ENCODE assay signal across 29 cellular contexts in the genomic region with DNA sequence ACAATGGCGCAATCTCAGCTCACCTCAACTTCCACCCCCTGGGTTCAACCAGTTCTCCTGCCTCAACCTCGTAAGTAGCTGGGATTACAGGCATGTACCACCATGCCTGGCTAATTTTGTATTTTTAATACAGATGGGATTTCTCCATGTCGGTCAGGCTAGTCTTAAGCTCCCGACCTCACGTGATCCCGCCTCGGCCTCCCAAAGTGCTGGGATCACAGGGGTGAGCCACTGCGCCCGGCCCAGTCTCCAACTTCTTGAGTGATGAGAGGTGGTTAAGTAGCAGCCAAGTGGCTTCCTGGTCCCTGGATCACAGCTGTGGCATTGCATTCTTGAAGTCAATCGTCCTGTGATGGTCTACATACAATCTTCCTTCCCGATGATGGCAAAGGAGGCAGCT.
"Had no signal": no experiment of that assay in that cellular context is flagged by ENCODE, and none has a peak within 500 bp of the region (broad histone marks: within the 10 kb centered on the region; RNA-seq: fewer than 3 reads in every experiment).

No MANE protein-coding gene starts in this region.

- H3K27ac Mint-ChIP-seq: activated B cell treated with CpG ODN at 0.5 μM for 24 hours; activated CD4-positive, alpha-beta memory T cell treated with anti-CD3 and anti-CD28 coated beads, Interleukin-2, amount 10 ng/mL, durations not matched to agents 7 days and 5 days; activated CD4-positive, alpha-beta T cell treated with anti-CD3 and anti-CD28 coated beads, Interleukin-2, amount 10 ng/mL, durations not matched to agents 7 days and 5 days; activated CD8-positive, alpha-beta memory T cell treated with anti-CD3 and anti-CD28 coated beads, Interleukin-2, amount 10 ng/mL, durations not matched to agents 7 days and 5 days; activated CD8-positive, alpha-beta T cell treated with anti-CD3 and anti-CD28 coated beads, Interleukin-2, amount 10 ng/mL, durations not matched to agents 7 days and 5 days; activated naive CD4-positive, alpha-beta T cell treated with anti-CD3 and anti-CD28 coated beads, Interleukin-2, amount 50 U/mL, for 72 hours; activated naive CD8-positive, alpha-beta T cell treated with anti-CD3 and anti-CD28 coated beads for 36 hours; activated T-cell treated with anti-CD3 and anti-CD28 coated beads, Interleukin-2, amount 50 U/mL, for 24 hours; activated T-helper 2 cell treated with anti-CD3 and anti-CD28 coated beads, Interferon-gamma antibody, Interleukin-2, Interleukin-4, amounts not matched to agents 10 μg/mL and 5 μg/mL and 100 μg/mL, durations not matched to agents 14 hours and 24 hours and 36 hours; T-helper 1 cell treated with Interleukin-12 subunit alpha and Interleukin-12 subunit beta and Interleukin-4 antibody, amounts not matched to agents 30 μg/mL and 1 μg/mL, for 36 hours; T-helper 2 cell treated with Interferon-gamma antibody and Interleukin-4, amounts not matched to agents 5 μg/mL and 100 μg/mL, for 36 hours had no signal

- H3K4me3 ChIP-seq: adrenal gland, cardiac muscle cell had no signal

- H3K36me3 ChIP-seq: adrenal gland, cardiac muscle cell had no signal

- H3K9me3 Mint-ChIP-seq: activated B cell treated with CpG ODN at 0.5 μM for 24 hours; activated CD4-positive, alpha-beta memory T cell treated with anti-CD3 and anti-CD28 coated beads, Interleukin-2, amount 10 ng/mL, durations not matched to agents 7 days and 5 days; activated CD4-positive, alpha-beta T cell treated with anti-CD3 and anti-CD28 coated beads, Interleukin-2, amount 10 ng/mL, durations not matched to agents 7 days and 5 days; activated naive CD4-positive, alpha-beta T cell treated with anti-CD3 and anti-CD28 coated beads, Interleukin-2, amount 50 U/mL, for 72 hours; activated naive CD8-positive, alpha-beta T cell treated with anti-CD3 and anti-CD28 coated beads for 36 hours; activated T-cell treated with anti-CD3 and anti-CD28 coated beads, Interleukin-2, amount 50 U/mL, for 24 hours; activated T-helper 2 cell treated with anti-CD3 and anti-CD28 coated beads, Interferon-gamma antibody, Interleukin-2, Interleukin-4, amounts not matched to agents 10 μg/mL and 5 μg/mL and 100 μg/mL, durations not matched to agents 14 hours and 24 hours and 36 hours; central memory CD8-positive, alpha-beta T cell; T-helper 1 cell treated with Interleukin-12 subunit alpha and Interleukin-12 subunit beta and Interleukin-4 antibody, amounts not matched to agents 30 μg/mL and 1 μg/mL, for 36 hours; T-helper 2 cell treated with Interferon-gamma antibody and Interleukin-4, amounts not matched to agents 5 μg/mL and 100 μg/mL, for 36 hours had no signal

- H3K27me3 Mint-ChIP-seq: activated B cell treated with CpG ODN at 0.5 μM for 24 hours; activated CD4-positive, alpha-beta memory T cell treated with anti-CD3 and anti-CD28 coated beads, Interleukin-2, amount 10 ng/mL, durations not matched to agents 7 days and 5 days; activated CD4-positive, alpha-beta T cell treated with anti-CD3 and anti-CD28 coated beads, Interleukin-2, amount 10 ng/mL, durations not matched to agents 7 days and 5 days; activated naive CD8-positive, alpha-beta T cell treated with anti-CD3 and anti-CD28 coated beads for 36 hours; activated T-cell treated with anti-CD3 and anti-CD28 coated beads, Interleukin-2, amount 50 U/mL, for 24 hours had no signal

- ATAC-seq: activated CD8-positive, alpha-beta memory T cell treated with anti-CD3 and anti-CD28 coated beads, Interleukin-2, amount 10 ng/mL, durations not matched to agents 7 days and 5 days; activated CD8-positive, alpha-beta T cell treated with anti-CD3 and anti-CD28 coated beads, Interleukin-2, amount 10 ng/mL, durations not matched to agents 7 days and 5 days; activated naive CD4-positive, alpha-beta T cell treated with anti-CD3 and anti-CD28 coated beads, Interleukin-2, amount 50 U/mL, for 72 hours had no signal

- H3K27me3 ChIP-seq: adrenal gland, cardiac muscle cell had no signal

- H3K27ac ChIP-seq: adrenal gland, cardiac muscle cell had no signal

- H3K4me3 Mint-ChIP-seq: activated B cell treated with CpG ODN at 0.5 μM for 24 hours; activated CD4-positive, alpha-beta memory T cell treated with anti-CD3 and anti-CD28 coated beads, Interleukin-2, amount 10 ng/mL, durations not matched to agents 7 days and 5 days; activated CD4-positive, alpha-beta T cell treated with anti-CD3 and anti-CD28 coated beads, Interleukin-2, amount 10 ng/mL, durations not matched to agents 7 days and 5 days; activated CD8-positive, alpha-beta memory T cell treated with anti-CD3 and anti-CD28 coated beads, Interleukin-2, amount 10 ng/mL, durations not matched to agents 7 days and 5 days; activated CD8-positive, alpha-beta T cell treated with anti-CD3 and anti-CD28 coated beads, Interleukin-2, amount 10 ng/mL, durations not matched to agents 7 days and 5 days; activated naive CD8-positive, alpha-beta T cell treated with anti-CD3 and anti-CD28 coated beads for 36 hours; activated T-cell treated with anti-CD3 and anti-CD28 coated beads, Interleukin-2, amount 50 U/mL, for 24 hours; brain; central memory CD8-positive, alpha-beta T cell; T-helper 1 cell treated with Interleukin-12 subunit alpha and Interleukin-12 subunit beta and Interleukin-4 antibody, amounts not matched to agents 30 μg/mL and 1 μg/mL, for 36 hours; T-helper 2 cell treated with Interferon-gamma antibody and Interleukin-4, amounts not matched to agents 5 μg/mL and 100 μg/mL, for 36 hours had no signal

- H3K9me3 ChIP-seq: adrenal gland had no signal

- H3K36me3 Mint-ChIP-seq: activated naive CD4-positive, alpha-beta T cell treated with anti-CD3 and anti-CD28 coated beads, Interleukin-2, amount 50 U/mL, for 72 hours; brain had no signal

- DNase-seq: activated B cell treated with CpG ODN at 0.5 μM for 24 hours; activated CD4-positive, alpha-beta memory T cell treated with anti-CD3 and anti-CD28 coated beads, Interleukin-2, amount 10 ng/mL, durations not matched to agents 7 days and 5 days; activated CD4-positive, alpha-beta T cell treated with anti-CD3 and anti-CD28 coated beads for 4 hours; activated CD4-positive, alpha-beta T cell treated with anti-CD3 and anti-CD28 coated beads, Interleukin-2, amount 10 ng/mL, durations not matched to agents 7 days and 5 days; activated CD4-positive, alpha-beta T cell treated with anti-CD3 and anti-CD28 coated beads, Interleukin-2, amount 50 U/mL, for 48 hours; activated CD4-positive, CD25-positive, alpha-beta regulatory T cell treated with anti-CD3 and anti-CD28 coated beads, Interleukin-2, amount 50 U/mL, for 72 hours; activated CD8-positive, alpha-beta memory T cell treated with anti-CD3 and anti-CD28 coated beads for 24 hours; activated CD8-positive, alpha-beta memory T cell treated with anti-CD3 and anti-CD28 coated beads, Interleukin-2, amount 10 ng/mL, durations not matched to agents 7 days and 5 days; activated CD8-positive, alpha-beta memory T cell treated with anti-CD3 and anti-CD28 coated beads, Interleukin-2, amount 50 U/mL, for 48 hours; activated CD8-positive, alpha-beta T cell treated with anti-CD3 and anti-CD28 coated beads, Interleukin-2, amount 10 ng/mL, durations not matched to agents 7 days and 5 days; activated effector memory CD4-positive, alpha-beta T cell treated with Interleukin-2 at 50 U/mL for 16 hours; activated gamma-delta T cell; activated naive CD4-positive, alpha-beta T cell treated with anti-CD3 and anti-CD28 coated beads, Interleukin-2, amount 50 U/mL, for 16 hours; activated naive CD4-positive, alpha-beta T cell treated with Interleukin-2 at 50 U/mL for 16 hours; activated naive CD8-positive, alpha-beta T cell treated with anti-CD3 and anti-CD28 coated beads for 36 hours; activated T-cell treated with anti-CD3 and anti-CD28 coated beads, Interleukin-2, amount 50 U/mL, for 24 hours; activated T-cell treated with anti-CD3 and anti-CD28 coated beads, Interleukin-2, amount 50 U/mL, for 48 hours; amniotic stem cell; aorta; T-helper 1 cell; T-helper 9 cell had no signal

- H3K4me1 ChIP-seq: adrenal gland had no signal
